In genomic region chr2:116366212-116366611, GRCh38 we compare ENCODE assay signal across 33 cellular contexts.
"Had no signal": no experiment of that assay in that cellular context is flagged by ENCODE, and none has a peak within 500 bp of the region (broad histone marks: within the 10 kb centered on the region; RNA-seq: fewer than 3 reads in every experiment).

No MANE protein-coding gene starts in this region.

- H3K4me1 Mint-ChIP-seq: T-cell, T-helper 17 cell had no signal

- H3K4me2 ChIP-seq: PC-9 had no signal

- H3K36me3 Mint-ChIP-seq: T-cell had no signal

- H3K36me3 ChIP-seq: SJCRH30 had no signal

- H3K9me3 ChIP-seq: SJCRH30 had no signal

- H3K4me3 Mint-ChIP-seq: T-cell, T-helper 17 cell had no signal

- H3K4me1 ChIP-seq: SJCRH30 had no signal

- DNase-seq: Kasumi-1; KBM-7; NCI-H1048; NCI-H1092 treated with DMSO at 0.1 percent for 48 hours; NCI-H1105 treated with DMSO at 0.1 percent for 48 hours; NCI-H1417; NCI-H1436; NCI-H146; NCI-H1694; NCI-H187; NCI-H1930; NCI-H2029 treated with DMSO at 0.1 percent for 48 hours; NCI-H2081 treated with DMSO at 0.1 percent for 48 hours; NCI-H2107; NCI-H2171; NCI-H226; NCI-H446 treated with DMSO at 0.1 percent for 48 hours; NCI-H510A; NCI-H524 treated with DMSO at 0.1 percent for 48 hours; NCI-H526 treated with DMSO at 0.1 percent for 48 hours; NCI-H774; NK-92 treated with Interleukin-12 subunit alpha and Interleukin-12 subunit beta, amount 100 ng/mL, for 24 hours; PC-9; SHP77; SIG-M5; SJCRH30; T-cell; T-helper 17 cell had no signal

- H3K27ac Mint-ChIP-seq: T-cell, T-helper 17 cell had no signal

- H3K27me3 ChIP-seq: SJCRH30 had no signal

- H3K4me3 ChIP-seq: PC-9, SJCRH30, SK-N-MC had no signal

- H2AFZ ChIP-seq: PC-9 had no signal

- H3K27ac ChIP-seq: PC-9, RWPE1, SJCRH30, SK-N-MC had no signal

- H3K27me3 Mint-ChIP-seq: T-cell, T-helper 17 cell had no signal

- ATAC-seq: Panc1, Right ventricle myocardium inferior, SK-N-SH treated with all-trans-retinoic acid at 6 μM for 48 hours, T-cell, T-helper 17 cell had no signal
